In the genomic region with DNA sequence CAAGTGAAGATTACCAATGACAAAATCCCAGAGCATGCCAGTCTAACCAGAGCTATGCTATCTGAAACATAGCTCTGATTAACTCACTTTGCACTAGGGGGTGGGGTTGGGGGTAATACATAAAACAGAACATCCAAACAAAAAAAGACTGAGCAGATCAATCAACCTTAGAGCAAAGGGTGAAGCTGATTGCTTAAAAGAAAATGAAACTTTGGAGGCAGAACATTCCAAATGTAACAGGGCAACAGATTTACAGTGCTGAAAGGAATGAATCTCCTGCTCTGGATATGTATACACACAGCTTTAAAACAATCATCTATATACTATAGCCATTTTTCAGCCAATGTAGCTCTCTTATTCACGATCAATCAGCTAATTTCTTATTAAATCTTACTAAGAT, we compare ENCODE assay signal across 16 cellular contexts. TPM values are rescaled to one million over a fixed set of nuclear protein-coding genes. Genes with fewer than 3 reads are reported as not detected.
DNase-seq lines count a peak whose midpoint lies in the region; ATAC-seq, FAIRE-seq and TF ChIP-seq lines count a peak whose summit lies in the region.
"Had no signal": no experiment of that assay in that cellular context is flagged by ENCODE, and none has a peak within 500 bp of the region (broad histone marks: within the 10 kb centered on the region; RNA-seq: fewer than 3 reads in every experiment).

No MANE protein-coding gene starts in this region.

- no peaks in the 10 kb centered on the region; a peak in 2 of 4 replicates for H3K36me3 ChIP-seq in GM12878 (ENCODE audit: control insufficient read depth in 2 of 2, insufficient read depth in 2 of 2, low read length in 1 of 2)
- H3K36me3 ChIP-seq in mesodermal cell (ENCODE audit: control insufficient read depth, insufficient read depth, low read length), result peaks cover 32% of the 10 kb centered on the region

- no peak for FAIRE-seq in GM12878 (lab: Jason Lieb, UNC)
- FAIRE-seq: GM18507, H1 had no signal

- H3K36me3 Mint-ChIP-seq in stimulated activated naive CD8-positive, alpha-beta T cell treated with anti-CD3 and anti-CD28 coated beads, Interleukin-15, Interleukin-2, amounts not matched to agents 100 ng/mL and 50 ng/mL, for 24 hours (ENCODE audit: low read depth), result peaks cover 71% of the 10 kb centered on the region

- 100% methylated on average over 1 of the region's 1 CpG for WGBS in GM12878 (ENCODE audit: insufficient coverage, insufficient replicate concordance, low lambda C conversion rate, missing lambda C conversion rate)
- no CpG with 5 or more reads among the region's 1 CpG for WGBS in mesodermal cell (ENCODE audit: insufficient coverage in 2 of 2), 2 experiments

- SMC1A ChIA-PET in GM12878 (lab: Charles Lee; ENCODE audit: uncharacterized antibody, unreplicated experiment), result interaction anchor here (0.7 to 7.6 kb wide), 19 partner anchors 8 to 1186 kb away, joined by 3 to 89 read pairs (median 5); no protein-coding TSS in a partner anchor

- peak overlapping the region; percentile 56 for H3K27ac Mint-ChIP-seq in stimulated activated naive CD8-positive, alpha-beta T cell treated with anti-CD3 and anti-CD28 coated beads, Interleukin-15, Interleukin-2, amounts not matched to agents 100 ng/mL and 50 ng/mL, for 24 hours
- H3K27ac Mint-ChIP-seq: stimulated activated naive B cell treated with anti-CD40 and anti-IgM and Interleukin-4, amounts not matched to agents 10 μg/mL and 1 μg/mL and 100 μg/mL, for 72 hours had no signal

- no peaks in the 10 kb centered on the region for H4K20me1 ChIP-seq in GM12878 (ENCODE audit: control insufficient read depth, insufficient read depth)

- no peak overlapping the region for H3K9ac ChIP-seq in GM12878 (ENCODE audit: control insufficient read depth, insufficient read depth, low read length)

- CTCF ChIA-PET in GM12878 (lab: Yijun Ruan, JAX), result interaction anchor here (0.8 to 1.6 kb wide), 4 partner anchors 10 to 211 kb away, joined by 3 to 9 read pairs (median 4); no protein-coding TSS in a partner anchor

- H3K9me3 ChIP-seq in GM12878 (replicated peaks; ENCODE audit: control insufficient read depth, insufficient read depth, low read length) (0 out of 3 replicates have a peak, but pooled peaks cover 1% of the 10 kb centered on the region), mesodermal cell (ENCODE audit: control insufficient read depth, low read length) (no peaks in the 10 kb centered on the region)

- H3K4me2 ChIP-seq in GM12878 (ENCODE audit: control insufficient read depth, insufficient read depth), result 0 out of 2 replicates have a peak overlapping the region, but pooled peaks have one; percentile 40

- RAD21 ChIA-PET in GM12878 (lab: Charles Lee; ENCODE audit: unreplicated experiment), result interaction anchor here (0.6 to 11.5 kb wide), 20 partner anchors 8 to 212 kb away, joined by 3 to 77 read pairs (median 4); no protein-coding TSS in a partner anchor

- peaks cover 4% of the 10 kb centered on the region for H3K9me3 Mint-ChIP-seq in stimulated activated naive CD8-positive, alpha-beta T cell treated with anti-CD3 and anti-CD28 coated beads, Interleukin-15, Interleukin-2, amounts not matched to agents 100 ng/mL and 50 ng/mL, for 24 hours

- no peak for TF ChIP-seq RAD21 in GM12878 (IDR thresholded peaks at IDR 0.05; ENCODE audit: insufficient read depth, low read depth, low read length)

- no peak for TF ChIP-seq CTCF in GM12878 (IDR thresholded peaks at IDR 0.05 in 2 of 3, conservative IDR thresholded peaks at IDR 0.05 in 1 of 3; ENCODE audit: control insufficient read depth in 2 of 3, extremely low read depth in 1 of 3, insufficient read depth in 1 of 3, low read depth in 3 of 3, low read length in 3 of 3)

- ATAC-seq in stimulated activated naive CD8-positive, alpha-beta T cell treated with anti-CD3 and anti-CD28 coated beads, Interleukin-15, Interleukin-2, amounts not matched to agents 100 U/mL and 50 U/mL, for 24 hours, result no peak
- ATAC-seq in GM12878, result peak; percentile 21
- ATAC-seq in HG02938 (IDR thresholded peaks at IDR 0.05; ENCODE audit: unreplicated experiment), result no peak
- ATAC-seq in sciatic nerve, result no peak
- ATAC-seq: PC-3; stimulated activated naive B cell treated with anti-CD40 and anti-IgM and Interleukin-4, amounts not matched to agents 10 μg/mL and 1 μg/mL and 100 μg/mL, for 72 hours had no signal

- TF ChIP-seq EP300 in GM12878 (IDR thresholded peaks at IDR 0.05; ENCODE audit: borderline replicate concordance in 1 of 2, control insufficient read depth in 1 of 2, low read depth in 2 of 2, low read length in 2 of 2), result no peak

- in situ Hi-C loops in GM12878 (cut with MboI), result loop anchor here (5.0 to 10.0 kb wide), 3 partner anchors 67 to 1185 kb away; a partner anchor contains a TSS

- no peaks in the 10 kb centered on the region for H3K27me3 ChIP-seq in GM12878 (replicated peaks in 1 of 2; ENCODE audit: control insufficient read depth in 2 of 2, insufficient read depth in 2 of 2, low read length in 1 of 2)

- H3K79me2 ChIP-seq in GM12878 (ENCODE audit: control insufficient read depth, insufficient read depth, low read length), result peaks cover 86% of the 10 kb centered on the region

- no peaks in the 10 kb centered on the region for H3K27me3 Mint-ChIP-seq in stimulated activated naive CD8-positive, alpha-beta T cell treated with anti-CD3 and anti-CD28 coated beads, Interleukin-15, Interleukin-2, amounts not matched to agents 100 ng/mL and 50 ng/mL, for 24 hours
- H3K27me3 Mint-ChIP-seq: stimulated activated naive B cell treated with anti-CD40 and anti-IgM and Interleukin-4, amounts not matched to agents 10 μg/mL and 1 μg/mL and 100 μg/mL, for 72 hours had no signal

- H2AFZ ChIP-seq in GM12878 (ENCODE audit: control insufficient read depth, low read depth, low read length), result no peak overlapping the region

- H3K4me3 ChIP-seq in GM12878 (peak overlapping the region; percentile 42), mesodermal cell (ENCODE audit: extremely low read depth, insufficient read depth, low read length, poor library complexity, severe bottlenecking) (peak overlapping the region; percentile 16)

- peaks cover 84% of the 10 kb centered on the region for H3K4me1 Mint-ChIP-seq in stimulated activated naive CD8-positive, alpha-beta T cell treated with anti-CD3 and anti-CD28 coated beads, Interleukin-15, Interleukin-2, amounts not matched to agents 100 ng/mL and 50 ng/mL, for 24 hours (ENCODE audit: low read depth)

- POLR2A ChIA-PET in GM12878 (lab: Charles Lee), result interaction anchor here (0.6 to 2.0 kb wide), 11 partner anchors 10 to 269 kb away, joined by 3 to 12 read pairs (median 4); no protein-coding TSS in a partner anchor

- no TSS peak for BruUV-seq in GM12878 (replicated peaks; lab: Mats Ljungman, UMichigan)

- no peak for DNase-seq in stimulated activated naive CD8-positive, alpha-beta T cell treated with anti-CD3 and anti-CD28 coated beads, Interleukin-15, Interleukin-2, amounts not matched to agents 100 U/mL and 50 U/mL, for 24 hours
- DNase-seq in GM12878 (ENCODE audit: low read depth, low spot score), result no peak
- DNase-seq in sciatic nerve (ENCODE audit: low spot score), result no peak
- no peak for DNase-seq in hippocampal formation (lab: John Stamatoyannopoulos, UW)
- DNase-seq in NCI-H510A treated with DMSO at 0.1 percent for 48 hours (lab: John Stamatoyannopoulos, UW), result no peak
- DNase-seq: C1 segment of cervical spinal cord; NCI-H1092; PC-3; stimulated activated CD4-positive, alpha-beta T cell treated with anti-CD3 and anti-CD28 coated beads, Interleukin-4, amount 100 ng/mL, for 24 hours; stimulated activated naive B cell treated with anti-CD40 and anti-IgM and Interleukin-4, amounts not matched to agents 10 μg/mL and 1 μg/mL and 100 μg/mL, for 72 hours; T-helper 9 cell had no signal

- H3K4me3 Mint-ChIP-seq in stimulated activated naive CD8-positive, alpha-beta T cell treated with anti-CD3 and anti-CD28 coated beads, Interleukin-15, Interleukin-2, amounts not matched to agents 100 ng/mL and 50 ng/mL, for 24 hours, result peak overlapping the region; percentile 96
- H3K4me3 Mint-ChIP-seq: stimulated activated naive B cell treated with anti-CD40 and anti-IgM and Interleukin-4, amounts not matched to agents 10 μg/mL and 1 μg/mL and 100 μg/mL, for 72 hours had no signal

- H3K4me1 ChIP-seq in GM12878 (ENCODE audit: control insufficient read depth, insufficient read depth, low read length) (no peaks in the 10 kb centered on the region; the same call in 1 of the 2 replicates), mesodermal cell (ENCODE audit: control insufficient read depth, insufficient read depth, low read length, poor library complexity, severe bottlenecking) (peaks cover 4% of the 10 kb centered on the region)

- no peak overlapping the region for H3K27ac ChIP-seq in GM12878 (ENCODE audit: control insufficient read depth, insufficient read depth)
- H3K27ac ChIP-seq in mesodermal cell (ENCODE audit: low read depth, low read length, severe bottlenecking), result peak overlapping the region; percentile 1

- intact Hi-C loops in GM12878 (cut with micrococcal nuclease; ENCODE audit: unreplicated experiment) (loop anchor here (10.0 kb wide), 1 partner anchor 275 kb away; no protein-coding TSS in a partner anchor), sciatic nerve (cut with DNase I) (loop anchor here (10.0 kb wide), 1 partner anchor 215 kb away; no protein-coding TSS in a partner anchor)

- no peak for TF ChIP-seq POLR2A in GM12878 (IDR thresholded peaks at IDR 0.05; ENCODE audit: low read depth, low read length)

TF ChIP-seq in GM12878, 131 proteins besides CTCF, POLR2A, EP300 and RAD21 (continues in another document):
- TF ChIP-seq TCF12 (IDR thresholded peaks at IDR 0.05; ENCODE audit: low read depth, low read length) (no peak), JUND (IDR thresholded peaks at IDR 0.05; ENCODE audit: low read depth, low read length) (no peak)

RNA-seq across cellular contexts. Expression of a gene that starts 4.9 kb away (rescaled TPM):
- 246 and 249 TPM in 2 replicates for total RNA-seq in GM12878 (2013; cell fraction: nucleolus; rRNA removed)
- total RNA-seq in GM12878 (2014; rRNA removed) (10.6 and 10.7 TPM in 2 replicates), GM12878 (2014; rRNA removed; fragmentation: Illumina TruSeq; extraction: Trizol) (17.2 and 20.9 TPM in 2 replicates), GM12878 (2021) (14.2 and 14.4 TPM in 2 replicates), sciatic nerve (328 TPM)
- 2.6 TPM for polyA plus RNA-seq in GM12878 (2011; ENCODE audit: low read depth)
- polyA plus RNA-seq in GM12878 (2011; rRNA removed) (139 and 232 TPM in 2 replicates), GM12878 (2014; fragmentation: Illumina TruSeq; extraction: Trizol) (9.1 and 12.9 TPM in 2 replicates), GM12878 (2014; fragmentation: Nextera tagmentation; extraction: Ambion mirVana) (1 to 10 TPM; 1.5 to 1.8 TPM), GM12878 (2014; rRNA removed) (4.8 and 5.1 TPM in 2 replicates), GM12878 (2016; fragmentation: Nextera tagmentation; extraction: Ambion mirVana) (10 to 100 TPM; 13.0 to 13.8 TPM)
- polyA plus RNA-seq in GM12878 (2011; cell fraction: cytosol; rRNA removed), result 64.4 and 71.0 TPM in 2 replicates
- polyA plus RNA-seq in GM12878 (2011; cell fraction: nucleus; rRNA removed), result 91.8 and 137 TPM in 2 replicates
- 5.5 and 6.8 TPM in 2 replicates for polyA plus RNA-seq in GM12878 (2012)
- polyA minus RNA-seq in GM12878 (2011; rRNA and poly(A)+ RNA removed), result 311 and 430 TPM in 2 replicates
- 125 and 166 TPM in 2 replicates for polyA minus RNA-seq in GM12878 (2011; cell fraction: cytosol; rRNA and poly(A)+ RNA removed)
- polyA minus RNA-seq in GM12878 (2011; cell fraction: nucleus; rRNA and poly(A)+ RNA removed), result 130 and 132 TPM in 2 replicates
- 142 TPM for polyA plus RNA-seq in mesodermal cell (2013, experiment 1 of 2)
- 179 TPM for polyA plus RNA-seq in mesodermal cell (2013, experiment 2 of 2)
